In the genomic region with DNA sequence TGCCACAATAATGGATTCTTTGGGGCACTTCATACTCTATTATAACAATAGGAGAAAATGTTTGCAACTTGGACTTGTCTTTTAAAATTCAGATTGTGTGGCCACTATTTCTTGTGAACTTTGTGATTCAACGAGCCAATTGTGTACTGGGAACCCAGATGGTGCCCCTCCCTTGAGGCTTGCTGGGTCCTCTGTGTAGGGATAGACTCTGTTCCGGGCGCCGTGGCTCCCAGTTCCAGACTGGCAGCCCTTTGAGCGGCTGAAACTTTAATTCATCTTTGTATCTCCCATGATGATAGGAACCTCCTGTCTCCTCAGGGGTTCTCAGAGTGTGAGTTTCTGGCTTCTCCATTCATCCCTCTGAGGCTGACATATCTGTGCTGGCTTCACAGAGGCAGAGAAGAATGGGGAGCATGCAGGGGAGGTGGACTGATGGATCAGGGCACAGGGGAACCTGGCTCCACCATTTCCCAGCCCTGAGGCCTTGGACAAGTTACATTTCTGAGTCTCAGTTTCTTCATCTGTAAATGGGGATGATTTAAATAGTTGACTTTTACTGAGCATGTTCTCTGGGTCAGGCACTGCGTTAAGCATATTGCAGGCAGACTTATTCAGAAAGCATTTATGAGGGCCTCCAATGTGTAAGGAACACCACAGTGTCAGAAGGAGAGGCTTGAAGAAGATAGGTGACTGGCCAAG, we compare ENCODE assay signal across 10 cellular contexts. TPM values are rescaled to one million over a fixed set of nuclear protein-coding genes. Genes with fewer than 3 reads are reported as not detected.
DNase-seq lines count a peak whose midpoint lies in the region; ATAC-seq, FAIRE-seq and TF ChIP-seq lines count a peak whose summit lies in the region.
"Had no signal": no experiment of that assay in that cellular context is flagged by ENCODE, and none has a peak within 500 bp of the region (broad histone marks: within the 10 kb centered on the region; RNA-seq: fewer than 3 reads in every experiment).

No MANE protein-coding gene starts in this region.

- H3K27me3 Mint-ChIP-seq in activated naive CD4-positive, alpha-beta T cell treated with anti-CD3 and anti-CD28 coated beads, Interleukin-2, amount 50 U/mL, for 24 hours: no peaks in the 10 kb centered on the region
- H3K27me3 Mint-ChIP-seq in type B pancreatic cell: no peaks in the 10 kb centered on the region

- H3K36me3 ChIP-seq in GM12878 (ENCODE audit: control insufficient read depth in 2 of 2, insufficient read depth in 2 of 2, low read length in 1 of 2) (no peaks in the 10 kb centered on the region), muscle layer of duodenum (ENCODE audit: control insufficient read depth in 1 of 2, insufficient read depth in 2 of 2, low read length in 2 of 2) (peaks cover 0 to 4% of the 10 kb centered on the region in 2 donors)
- H3K36me3 ChIP-seq: BE2C had no signal

- H3K4me1 ChIP-seq in GM12878 (ENCODE audit: control insufficient read depth, insufficient read depth, low read length): peaks cover 35% of the 10 kb centered on the region
- peaks cover 18 to 38% of the 10 kb centered on the region in 2 donors for H3K4me1 ChIP-seq in muscle layer of duodenum (ENCODE audit: control insufficient read depth in 1 of 2, insufficient read depth in 2 of 2, low read length in 2 of 2)
- H3K4me1 ChIP-seq: BE2C had no signal

- TF ChIP-seq CTCF in GM12878 (IDR thresholded peaks at IDR 0.05 in 2 of 3, conservative IDR thresholded peaks at IDR 0.05 in 1 of 3; ENCODE audit: control insufficient read depth in 2 of 3, extremely low read depth in 1 of 3, insufficient read depth in 1 of 3, low read depth in 3 of 3, low read length in 3 of 3) (no peak), type B pancreatic cell (conservative IDR thresholded peaks at IDR 0.05) (no peak), D721Med (IDR thresholded peaks at IDR 0.05; ENCODE audit: insufficient read depth, missing control alignments) (no peak)

- H3K4me1 Mint-ChIP-seq in activated naive CD4-positive, alpha-beta T cell treated with anti-CD3 and anti-CD28 coated beads, Interleukin-2, amount 50 U/mL, for 24 hours: peaks cover 63% of the 10 kb centered on the region
- H3K4me1 Mint-ChIP-seq in type B pancreatic cell (ENCODE audit: unreplicated experiment): peaks cover 44% of the 10 kb centered on the region

- H3K27me3 ChIP-seq in GM12878 (replicated peaks in 1 of 2; ENCODE audit: control insufficient read depth in 2 of 2, insufficient read depth in 2 of 2, low read length in 1 of 2) (no peaks in the 10 kb centered on the region), muscle layer of duodenum (ENCODE audit: low read depth, low read length) (no peaks in the 10 kb centered on the region)
- H3K27me3 ChIP-seq: BE2C had no signal

- peak overlapping the region; percentile 97 for H3K27ac Mint-ChIP-seq in activated naive CD4-positive, alpha-beta T cell treated with anti-CD3 and anti-CD28 coated beads, Interleukin-2, amount 50 U/mL, for 24 hours
- H3K27ac Mint-ChIP-seq in type B pancreatic cell: peak overlapping the region; percentile 99

- ATAC-seq in GM12878 (no peak), HG02610 (IDR thresholded peaks at IDR 0.05; ENCODE audit: unreplicated experiment) (no peak)

- H3K4me3 Mint-ChIP-seq in activated naive CD4-positive, alpha-beta T cell treated with anti-CD3 and anti-CD28 coated beads, Interleukin-2, amount 50 U/mL, for 24 hours: peak overlapping the region; percentile 94
- peak overlapping the region; percentile 34 for H3K4me3 Mint-ChIP-seq in type B pancreatic cell

- no peak for FAIRE-seq in GM12878 (lab: Jason Lieb, UNC)
- no peak for FAIRE-seq in D721Med (lab: Jason Lieb, UNC)
- FAIRE-seq: bronchial epithelial cell had no signal

- POLR2A ChIA-PET in GM12878 (lab: Charles Lee): interaction anchor here (0.5 to 9.0 kb wide), 4 partner anchors 9 to 73 kb away, joined by 7 to 136 read pairs (median 77); no protein-coding TSS in a partner anchor

- H3K79me2 ChIP-seq in GM12878 (ENCODE audit: control insufficient read depth, insufficient read depth, low read length): peaks cover 7% of the 10 kb centered on the region

- SMC1A ChIA-PET in GM12878 (lab: Charles Lee; ENCODE audit: uncharacterized antibody, unreplicated experiment): interaction anchor here (1.5 to 7.4 kb wide), 7 partner anchors 14 to 166 kb away, joined by 3 to 118 read pairs (median 34); a partner anchor contains a TSS

- no peak for TF ChIP-seq RAD21 in GM12878 (IDR thresholded peaks at IDR 0.05; ENCODE audit: insufficient read depth, low read depth, low read length)

- TF ChIP-seq POLR2A in GM12878 (IDR thresholded peaks at IDR 0.05; ENCODE audit: low read depth, low read length): no peak

- peaks cover 6% of the 10 kb centered on the region for H3K36me3 Mint-ChIP-seq in activated naive CD4-positive, alpha-beta T cell treated with anti-CD3 and anti-CD28 coated beads, Interleukin-2, amount 50 U/mL, for 24 hours
- H3K36me3 Mint-ChIP-seq in type B pancreatic cell: no peaks in the 10 kb centered on the region

- H3K4me2 ChIP-seq in GM12878 (ENCODE audit: control insufficient read depth, insufficient read depth): peak overlapping the region; percentile 99

- CTCF ChIA-PET in GM12878 (lab: Yijun Ruan, JAX): interaction anchor here (6.2 kb wide), 1 partner anchor 86 kb away, joined by 74 read pairs; no protein-coding TSS in a partner anchor

- no peak for TF ChIP-seq EP300 in GM12878 (IDR thresholded peaks at IDR 0.05; ENCODE audit: borderline replicate concordance in 1 of 2, control insufficient read depth in 1 of 2, low read depth in 2 of 2, low read length in 2 of 2)

- intact Hi-C loops in GM12878 (cut with micrococcal nuclease; ENCODE audit: unreplicated experiment): no loop called here

- H3K4me3 ChIP-seq in GM12878 (no peak overlapping the region), muscle layer of duodenum (ENCODE audit: low read depth in 1 of 2, low read length in 2 of 2) (no peak overlapping the region)

- no peak for DNase-seq in activated naive CD4-positive, alpha-beta T cell treated with Interleukin-2 at 50 U/mL for 16 hours
- DNase-seq in GM12878 (ENCODE audit: low read depth, low spot score) (no peak), type B pancreatic cell (ENCODE audit: extremely low spot score, unreplicated experiment) (no peak), D721Med (ENCODE audit: insufficient read length, low spot score) (no peak), mesenteric fat pad (ENCODE audit: low spot score) (no peak)
- DNase-seq: BE2C had no signal

- RAD21 ChIA-PET in GM12878 (lab: Charles Lee; ENCODE audit: unreplicated experiment): interaction anchor here (1.5 to 4.6 kb wide), 3 partner anchors 8 to 86 kb away, joined by 5 to 128 read pairs (median 33); no protein-coding TSS in a partner anchor

- H3K9me3 ChIP-seq in GM12878 (replicated peaks; ENCODE audit: control insufficient read depth, insufficient read depth, low read length) (peaks cover 5% of the 10 kb centered on the region; the same call in 2 of the 3 replicates), muscle layer of duodenum (ENCODE audit: control insufficient read depth in 1 of 2, low read length in 2 of 2) (peaks cover 0 to 6% of the 10 kb centered on the region in 2 donors)

- no peaks in the 10 kb centered on the region for H4K20me1 ChIP-seq in GM12878 (ENCODE audit: control insufficient read depth, insufficient read depth)

- no peak overlapping the region; the same call in 1 of the 2 replicates for H2AFZ ChIP-seq in GM12878 (ENCODE audit: control insufficient read depth, low read depth, low read length)

- no TSS peak for BruUV-seq in GM12878 (replicated peaks; lab: Mats Ljungman, UMichigan)

- WGBS in GM12878 (ENCODE audit: insufficient coverage, insufficient replicate concordance, low lambda C conversion rate, missing lambda C conversion rate): 67% methylated on average over 6 of the region's 6 CpGs

- peak overlapping the region; percentile 80 for H3K9ac ChIP-seq in GM12878 (ENCODE audit: control insufficient read depth, insufficient read depth, low read length)

- in situ Hi-C loops in GM12878 (cut with MboI): loop anchor here (25.0 kb wide), 1 partner anchor 1409 kb away; no protein-coding TSS in a partner anchor

- H3K27ac ChIP-seq in GM12878 (ENCODE audit: control insufficient read depth, insufficient read depth) (peak overlapping the region; percentile 97), muscle layer of duodenum (ENCODE audit: low read length) (peak overlapping the region; percentile 72)

- no peaks in the 10 kb centered on the region for H3K9me3 Mint-ChIP-seq in activated naive CD4-positive, alpha-beta T cell treated with anti-CD3 and anti-CD28 coated beads, Interleukin-2, amount 50 U/mL, for 24 hours
- H3K9me3 Mint-ChIP-seq in type B pancreatic cell: peaks cover 6% of the 10 kb centered on the region

RNA-seq across cellular contexts. Expression of a gene that starts 15.2 kb away (rescaled TPM):
- total RNA-seq in GM12878 (2013; cell fraction: nucleolus; rRNA removed): 14.8 and 17.5 TPM in 2 replicates
- 3.9 and 5.3 TPM in 2 replicates for total RNA-seq in GM12878 (2014; rRNA removed)
- total RNA-seq in GM12878 (2014; rRNA removed; fragmentation: Illumina TruSeq; extraction: Trizol): 2.3 and 2.6 TPM in 2 replicates
- total RNA-seq in GM12878 (2021): 4.4 and 4.5 TPM in 2 replicates
- polyA plus RNA-seq in GM12878 (2011; ENCODE audit: low read depth): 2.0 TPM
- polyA plus RNA-seq in GM12878 (2011; rRNA removed): 3.1 and 3.7 TPM in 2 replicates
- polyA plus RNA-seq in GM12878 (2011; cell fraction: cytosol; rRNA removed): 3.5 and 3.6 TPM in 2 replicates
- 11.4 and 11.8 TPM in 2 replicates for polyA plus RNA-seq in GM12878 (2011; cell fraction: nucleus; rRNA removed)
- 2.8 and 3.2 TPM in 2 replicates for polyA plus RNA-seq in GM12878 (2012)
- 2.5 and 3.3 TPM in 2 replicates for polyA plus RNA-seq in GM12878 (2014; fragmentation: Illumina TruSeq; extraction: Trizol)
- 1 to 10 TPM; 1.5 to 2.5 TPM for polyA plus RNA-seq in GM12878 (2014; fragmentation: Nextera tagmentation; extraction: Ambion mirVana)
- polyA plus RNA-seq in GM12878 (2014; rRNA removed): 5.9 and 6.6 TPM in 2 replicates
- polyA plus RNA-seq in GM12878 (2016; fragmentation: Nextera tagmentation; extraction: Ambion mirVana): 1 to 10 TPM; 4.5 to 4.8 TPM
- polyA minus RNA-seq in GM12878 (2011; rRNA and poly(A)+ RNA removed): 3.4 and 4.6 TPM in 2 replicates
- 1.1 and 1.2 TPM in 2 replicates for polyA minus RNA-seq in GM12878 (2011; cell fraction: cytosol; rRNA and poly(A)+ RNA removed)
- 4.4 and 5.8 TPM in 2 replicates for polyA minus RNA-seq in GM12878 (2011; cell fraction: nucleus; rRNA and poly(A)+ RNA removed)
- total RNA-seq in type B pancreatic cell (ENCODE audit: low replicate concordance): 2.3 and 3.2 TPM in 2 replicates
- total RNA-seq in mesenteric fat pad: 19.3 TPM

RNA-seq across cellular contexts. Expression of a gene that starts 54.8 kb away (rescaled TPM):
- total RNA-seq in GM12878 (2013; cell fraction: nucleolus; rRNA removed): 20.0 and 20.1 TPM in 2 replicates
- 21.5 and 21.6 TPM in 2 replicates for total RNA-seq in GM12878 (2014; rRNA removed)
- total RNA-seq in GM12878 (2014; rRNA removed; fragmentation: Illumina TruSeq; extraction: Trizol): 14.6 and 15.5 TPM in 2 replicates
- total RNA-seq in GM12878 (2021): 25.4 and 25.6 TPM in 2 replicates
- 10.2 TPM for polyA plus RNA-seq in GM12878 (2011; ENCODE audit: low read depth)
- polyA plus RNA-seq in GM12878 (2011; rRNA removed): 11.2 and 19.4 TPM in 2 replicates
- 24.1 and 29.2 TPM in 2 replicates for polyA plus RNA-seq in GM12878 (2011; cell fraction: cytosol; rRNA removed)
- polyA plus RNA-seq in GM12878 (2011; cell fraction: nucleus; rRNA removed): 23.2 and 25.9 TPM in 2 replicates
- polyA plus RNA-seq in GM12878 (2012): 19.2 and 20.3 TPM in 2 replicates
- polyA plus RNA-seq in GM12878 (2014; fragmentation: Illumina TruSeq; extraction: Trizol): 12.1 and 19.5 TPM in 2 replicates
- 1 to 10 TPM; 1.4 to 3.1 TPM for polyA plus RNA-seq in GM12878 (2014; fragmentation: Nextera tagmentation; extraction: Ambion mirVana)
- 19.8 and 22.9 TPM in 2 replicates for polyA plus RNA-seq in GM12878 (2014; rRNA removed)
- polyA plus RNA-seq in GM12878 (2016; fragmentation: Nextera tagmentation; extraction: Ambion mirVana): 10 to 100 TPM; 22.3 to 22.4 TPM
- 15.3 and 28.9 TPM in 2 replicates for polyA minus RNA-seq in GM12878 (2011; rRNA and poly(A)+ RNA removed)
- 8.3 and 9.5 TPM in 2 replicates for polyA minus RNA-seq in GM12878 (2011; cell fraction: cytosol; rRNA and poly(A)+ RNA removed)
- polyA minus RNA-seq in GM12878 (2011; cell fraction: nucleus; rRNA and poly(A)+ RNA removed): 5.9 and 10.8 TPM in 2 replicates
- total RNA-seq in type B pancreatic cell (ENCODE audit: low replicate concordance): 10.1 and 11.2 TPM in 2 replicates
- total RNA-seq in mesenteric fat pad: 87.5 TPM
